ENCODE assay signal across 20 cellular contexts in genomic region chr11:57475191-57475590, GRCh38. TPM values are rescaled to one million over a fixed set of nuclear protein-coding genes. Genes with fewer than 3 reads are reported as not detected.
DNase-seq lines count a peak whose midpoint lies in the region; ATAC-seq and TF ChIP-seq lines count a peak whose summit lies in the region.
"Had no signal": no experiment of that assay in that cellular context is flagged by ENCODE, and none has a peak within 500 bp of the region (broad histone marks: within the 10 kb centered on the region; RNA-seq: fewer than 3 reads in every experiment).

No MANE protein-coding gene starts in this region.

- H3K4me2 ChIP-seq in KMS-11, result peak overlapping the region; percentile 79

- no peaks in the 10 kb centered on the region for H3K36me3 Mint-ChIP-seq in activated CD8-positive, alpha-beta T cell treated with anti-CD3 and anti-CD28 coated beads for 36 hours (ENCODE audit: low read depth)
- H3K36me3 Mint-ChIP-seq in activated CD8-positive, alpha-beta T cell treated with anti-CD3 and anti-CD28 coated beads, Interleukin-2, amount 10 ng/mL, durations not matched to agents 7 days and 5 days (ENCODE audit: low read depth), result no peaks in the 10 kb centered on the region
- H3K36me3 Mint-ChIP-seq in activated naive CD8-positive, alpha-beta T cell treated with anti-CD3 and anti-CD28 coated beads for 36 hours, result no peaks in the 10 kb centered on the region
- no peaks in the 10 kb centered on the region for H3K36me3 Mint-ChIP-seq in natural killer cell treated with Interleukin-12 subunit alpha and Interleukin-12 subunit beta and Interleukin-15 and Interleukin-18, amount 100 ng/mL, for 72 hours
- H3K36me3 Mint-ChIP-seq: stimulated activated memory B cell treated with anti-CD40 and anti-IgM and Interleukin-4, amounts not matched to agents 10 μg/mL and 1 μg/mL and 100 μg/mL, for 72 hours had no signal

- no peak for DNase-seq in activated CD8-positive, alpha-beta T cell treated with anti-CD3 and anti-CD28 coated beads for 36 hours
- DNase-seq in activated CD8-positive, alpha-beta T cell treated with anti-CD3 and anti-CD28 coated beads, Interleukin-2, amount 10 ng/mL, durations not matched to agents 7 days and 5 days, result no peak
- DNase-seq in activated naive CD8-positive, alpha-beta T cell treated with anti-CD3 and anti-CD28 coated beads for 36 hours, result no peak
- no peak for DNase-seq in natural killer cell treated with Interleukin-12 subunit alpha and Interleukin-12 subunit beta and Interleukin-15 and Interleukin-18, amount 100 ng/mL, for 72 hours (ENCODE audit: low spot score)
- no peak for DNase-seq in GF-D8 (lab: John Stamatoyannopoulos, UW)
- no peak for DNase-seq in NCI-H2171 treated with DMSO at 0.1 percent for 48 hours (lab: John Stamatoyannopoulos, UW)
- DNase-seq: activated CD4-positive, alpha-beta T cell treated with anti-CD3 and anti-CD28 coated beads, Interleukin-2, amount 50 U/mL, for 48 hours; activated T-cell treated with anti-CD3 and anti-CD28 coated beads, Interleukin-2, amount 50 U/mL, for 1 hour; C1 segment of cervical spinal cord; DMS79; esophagus squamous epithelium; kidney glomerular epithelial cell; mesenchymal stem cell; SIG-M5; WERI-Rb-1 had no signal

- H3K4me1 Mint-ChIP-seq in activated CD8-positive, alpha-beta T cell treated with anti-CD3 and anti-CD28 coated beads for 36 hours (ENCODE audit: low read depth), result peaks cover 29% of the 10 kb centered on the region
- peaks cover 44% of the 10 kb centered on the region for H3K4me1 Mint-ChIP-seq in activated CD8-positive, alpha-beta T cell treated with anti-CD3 and anti-CD28 coated beads, Interleukin-2, amount 10 ng/mL, durations not matched to agents 7 days and 5 days (ENCODE audit: low read depth)
- H3K4me1 Mint-ChIP-seq in activated naive CD8-positive, alpha-beta T cell treated with anti-CD3 and anti-CD28 coated beads for 36 hours, result peaks cover 34% of the 10 kb centered on the region
- H3K4me1 Mint-ChIP-seq in natural killer cell treated with Interleukin-12 subunit alpha and Interleukin-12 subunit beta and Interleukin-15 and Interleukin-18, amount 100 ng/mL, for 72 hours (ENCODE audit: low read depth in 2 of 2), result peaks cover 16 to 25% of the 10 kb centered on the region in 2 donors

- intact Hi-C loops in activated CD8-positive, alpha-beta T cell treated with anti-CD3 and anti-CD28 coated beads for 36 hours (cut with micrococcal nuclease), result loop anchor here (5.0 kb wide), 1 partner anchor 128 kb away; no protein-coding TSS in a partner anchor

- peaks cover 14% of the 10 kb centered on the region for H3K79me2 ChIP-seq in KMS-11 (ENCODE audit: insufficient read depth, low read depth)

- no peak overlapping the region for H2AFZ ChIP-seq in KMS-11 (ENCODE audit: low read depth)

- no peak overlapping the region for H3K27ac Mint-ChIP-seq in activated CD8-positive, alpha-beta T cell treated with anti-CD3 and anti-CD28 coated beads for 36 hours
- H3K27ac Mint-ChIP-seq in activated CD8-positive, alpha-beta T cell treated with anti-CD3 and anti-CD28 coated beads, Interleukin-2, amount 10 ng/mL, durations not matched to agents 7 days and 5 days, result no peak overlapping the region
- no peak overlapping the region for H3K27ac Mint-ChIP-seq in activated naive CD8-positive, alpha-beta T cell treated with anti-CD3 and anti-CD28 coated beads for 36 hours
- H3K27ac Mint-ChIP-seq in natural killer cell treated with Interleukin-12 subunit alpha and Interleukin-12 subunit beta and Interleukin-15 and Interleukin-18, amount 100 ng/mL, for 72 hours, result no peak overlapping the region

- peaks cover 5% of the 10 kb centered on the region for H3K27me3 Mint-ChIP-seq in activated CD8-positive, alpha-beta T cell treated with anti-CD3 and anti-CD28 coated beads for 36 hours
- H3K27me3 Mint-ChIP-seq in activated CD8-positive, alpha-beta T cell treated with anti-CD3 and anti-CD28 coated beads, Interleukin-2, amount 10 ng/mL, durations not matched to agents 7 days and 5 days (ENCODE audit: low read depth), result peaks cover 18% of the 10 kb centered on the region
- H3K27me3 Mint-ChIP-seq in activated naive CD8-positive, alpha-beta T cell treated with anti-CD3 and anti-CD28 coated beads for 36 hours, result peaks cover 5% of the 10 kb centered on the region
- peaks cover 0 to 5% of the 10 kb centered on the region in 2 donors for H3K27me3 Mint-ChIP-seq in natural killer cell treated with Interleukin-12 subunit alpha and Interleukin-12 subunit beta and Interleukin-15 and Interleukin-18, amount 100 ng/mL, for 72 hours

- H4K20me1 ChIP-seq in KMS-11 (ENCODE audit: insufficient read depth), result no peaks in the 10 kb centered on the region

- no peak for ATAC-seq in activated CD8-positive, alpha-beta T cell treated with anti-CD3 and anti-CD28 coated beads for 36 hours
- ATAC-seq in activated CD8-positive, alpha-beta T cell treated with anti-CD3 and anti-CD28 coated beads, Interleukin-2, amount 10 ng/mL, durations not matched to agents 7 days and 5 days, result no peak
- ATAC-seq in natural killer cell treated with Interleukin-12 subunit alpha and Interleukin-12 subunit beta and Interleukin-15 and Interleukin-18, amount 100 ng/mL, for 72 hours, result no peak
- no peak for ATAC-seq in GM19467 (IDR thresholded peaks at IDR 0.05; ENCODE audit: unreplicated experiment)
- ATAC-seq: body of pancreas had no signal

- POLR2A ChIA-PET in activated CD8-positive, alpha-beta T cell treated with anti-CD3 and anti-CD28 coated beads for 36 hours (lab: Charles Lee), result interaction anchor here (0.7 to 1.8 kb wide), 4 partner anchors 12 to 24 kb away, joined by 3 to 12 read pairs (median 5); no protein-coding TSS in a partner anchor
- POLR2A ChIA-PET in activated CD8-positive, alpha-beta T cell treated with anti-CD3 and anti-CD28 coated beads, Interleukin-2, amount 10 ng/mL, durations not matched to agents 7 days and 5 days (lab: Charles Lee), result no interaction called here

- H3K4me3 Mint-ChIP-seq in activated CD8-positive, alpha-beta T cell treated with anti-CD3 and anti-CD28 coated beads for 36 hours, result peak overlapping the region; percentile 47
- H3K4me3 Mint-ChIP-seq in activated CD8-positive, alpha-beta T cell treated with anti-CD3 and anti-CD28 coated beads, Interleukin-2, amount 10 ng/mL, durations not matched to agents 7 days and 5 days, result no peak overlapping the region
- H3K4me3 Mint-ChIP-seq in activated naive CD8-positive, alpha-beta T cell treated with anti-CD3 and anti-CD28 coated beads for 36 hours, result peak overlapping the region; percentile 40
- H3K4me3 Mint-ChIP-seq in natural killer cell treated with Interleukin-12 subunit alpha and Interleukin-12 subunit beta and Interleukin-15 and Interleukin-18, amount 100 ng/mL, for 72 hours, result peak overlapping the region; percentile 65

- H3K4me1 ChIP-seq in KMS-11 (ENCODE audit: low read depth, poor library complexity, severe bottlenecking), result peaks cover 34% of the 10 kb centered on the region

- H3K9ac ChIP-seq in KMS-11, result peak overlapping the region; percentile 97; the same call in 1 of the 2 replicates

- CTCF ChIA-PET in activated CD8-positive, alpha-beta T cell treated with anti-CD3 and anti-CD28 coated beads for 36 hours (lab: Charles Lee), result interaction anchor here (0.8 to 4.4 kb wide), 8 partner anchors 8 to 124 kb away, joined by 3 to 73 read pairs (median 6); no protein-coding TSS in a partner anchor
- CTCF ChIA-PET in activated CD8-positive, alpha-beta T cell treated with anti-CD3 and anti-CD28 coated beads, Interleukin-2, amount 10 ng/mL, durations not matched to agents 7 days and 5 days (lab: Charles Lee), result interaction anchor here (1.2 to 6.4 kb wide), 6 partner anchors 8 to 126 kb away, joined by 5 to 117 read pairs (median 16); partner anchors contain the start of gene RTN4RL2

- H3K36me3 ChIP-seq in KMS-11 (ENCODE audit: insufficient read depth), result no peaks in the 10 kb centered on the region
- H3K36me3 ChIP-seq: esophagus squamous epithelium, thoracic aorta, WERI-Rb-1 had no signal

- H3K27ac ChIP-seq in KMS-11, result peak overlapping the region; percentile 91; the same call in 1 of the 2 replicates
- H3K27ac ChIP-seq: body of pancreas, esophagus squamous epithelium, thoracic aorta, WERI-Rb-1 had no signal

- no peak overlapping the region for H3K4me3 ChIP-seq in KMS-11 (IDR thresholded peaks at IDR 0.05; ENCODE audit: insufficient read depth, low read depth, low read length)
- H3K4me3 ChIP-seq: body of pancreas had no signal

- no peaks in the 10 kb centered on the region for H3K27me3 ChIP-seq in KMS-11 (ENCODE audit: insufficient read depth, low read depth)
- H3K27me3 ChIP-seq: body of pancreas had no signal

- no peaks in the 10 kb centered on the region for H3K9me3 Mint-ChIP-seq in activated CD8-positive, alpha-beta T cell treated with anti-CD3 and anti-CD28 coated beads for 36 hours
- no peaks in the 10 kb centered on the region for H3K9me3 Mint-ChIP-seq in activated CD8-positive, alpha-beta T cell treated with anti-CD3 and anti-CD28 coated beads, Interleukin-2, amount 10 ng/mL, durations not matched to agents 7 days and 5 days (ENCODE audit: insufficient read depth)
- no peaks in the 10 kb centered on the region for H3K9me3 Mint-ChIP-seq in activated naive CD8-positive, alpha-beta T cell treated with anti-CD3 and anti-CD28 coated beads for 36 hours
- no peaks in the 10 kb centered on the region for H3K9me3 Mint-ChIP-seq in natural killer cell treated with Interleukin-12 subunit alpha and Interleukin-12 subunit beta and Interleukin-15 and Interleukin-18, amount 100 ng/mL, for 72 hours
- H3K9me3 Mint-ChIP-seq: stimulated activated memory B cell treated with anti-CD40 and anti-IgM and Interleukin-4, amounts not matched to agents 10 μg/mL and 1 μg/mL and 100 μg/mL, for 72 hours had no signal

- TF ChIP-seq CTCF in activated CD8-positive, alpha-beta T cell treated with anti-CD3 and anti-CD28 coated beads for 36 hours (IDR thresholded peaks at IDR 0.05), result no peak
- TF ChIP-seq CTCF in KMS-11 (conservative IDR thresholded peaks at IDR 0.05; ENCODE audit: low read depth, low read length), result no peak

RNA-seq across cellular contexts. Expression of gene RTN4RL2, which starts 14.9 kb away (rescaled TPM):
- total RNA-seq in activated CD8-positive, alpha-beta T cell treated with anti-CD3 and anti-CD28 coated beads for 36 hours, result under 1 TPM; 0.23 to 0.27 TPM
- total RNA-seq in activated CD8-positive, alpha-beta T cell treated with anti-CD3 and anti-CD28 coated beads, Interleukin-2, amount 10 ng/mL, durations not matched to agents 7 days and 5 days, result under 1 TPM; 0.47 to 0.57 TPM
- total RNA-seq in activated naive CD8-positive, alpha-beta T cell treated with anti-CD3 and anti-CD28 coated beads for 36 hours, result under 1 TPM; 0.43 to 0.44 TPM
- not detected for total RNA-seq in natural killer cell treated with Interleukin-12 subunit alpha and Interleukin-12 subunit beta and Interleukin-15 and Interleukin-18, amount 100 ng/mL, for 72 hours

RNA-seq across cellular contexts. Expression of gene SLC43A1, which starts 40.3 kb away (rescaled TPM):
- 10 to 100 TPM; 32.1 to 34.0 TPM for total RNA-seq in activated CD8-positive, alpha-beta T cell treated with anti-CD3 and anti-CD28 coated beads for 36 hours
- 10 to 100 TPM; 26.4 to 28.4 TPM for total RNA-seq in activated CD8-positive, alpha-beta T cell treated with anti-CD3 and anti-CD28 coated beads, Interleukin-2, amount 10 ng/mL, durations not matched to agents 7 days and 5 days
- 10 to 100 TPM; 36.8 to 37.1 TPM for total RNA-seq in activated naive CD8-positive, alpha-beta T cell treated with anti-CD3 and anti-CD28 coated beads for 36 hours
- 10 to 100 TPM in 1 of 2 donors, 1 to 10 TPM in 1; 4.2 to 16.5 TPM for total RNA-seq in natural killer cell treated with Interleukin-12 subunit alpha and Interleukin-12 subunit beta and Interleukin-15 and Interleukin-18, amount 100 ng/mL, for 72 hours

RNA-seq across cellular contexts. Expression of gene SLC43A3, which starts 48.3 kb away (rescaled TPM):
- total RNA-seq in activated CD8-positive, alpha-beta T cell treated with anti-CD3 and anti-CD28 coated beads for 36 hours, result 100 to 1,000 TPM; 294 to 300 TPM
- total RNA-seq in activated CD8-positive, alpha-beta T cell treated with anti-CD3 and anti-CD28 coated beads, Interleukin-2, amount 10 ng/mL, durations not matched to agents 7 days and 5 days, result 100 to 1,000 TPM; 103 to 120 TPM
- total RNA-seq in activated naive CD8-positive, alpha-beta T cell treated with anti-CD3 and anti-CD28 coated beads for 36 hours, result 100 to 1,000 TPM; 331 to 348 TPM
- total RNA-seq in natural killer cell treated with Interleukin-12 subunit alpha and Interleukin-12 subunit beta and Interleukin-15 and Interleukin-18, amount 100 ng/mL, for 72 hours, result 100 to 1,000 TPM in 1 of 2 donors, 10 to 100 TPM in 1; 86.9 to 308 TPM

RNA-seq across cellular contexts. Expression of gene TIMM10, which starts 55.4 kb away (rescaled TPM):
- 10 to 100 TPM; 75.2 to 84.2 TPM for total RNA-seq in activated CD8-positive, alpha-beta T cell treated with anti-CD3 and anti-CD28 coated beads for 36 hours
- 10 to 100 TPM; 65.4 to 65.8 TPM for total RNA-seq in activated CD8-positive, alpha-beta T cell treated with anti-CD3 and anti-CD28 coated beads, Interleukin-2, amount 10 ng/mL, durations not matched to agents 7 days and 5 days
- total RNA-seq in activated naive CD8-positive, alpha-beta T cell treated with anti-CD3 and anti-CD28 coated beads for 36 hours, result 100 to 1,000 TPM; 134 to 137 TPM
- total RNA-seq in natural killer cell treated with Interleukin-12 subunit alpha and Interleukin-12 subunit beta and Interleukin-15 and Interleukin-18, amount 100 ng/mL, for 72 hours, result 100 to 1,000 TPM in 1 of 2 donors, 10 to 100 TPM in 1; 77.6 to 131 TPM
